8 cellular contexts compared by ENCODE assay signal in genomic region chr22:50581031-50581949, GRCh38. TPM values are rescaled to one million over a fixed set of nuclear protein-coding genes. Genes with fewer than 3 reads are reported as not detected.
DNase-seq lines count a peak whose midpoint lies in the region; ATAC-seq and TF ChIP-seq lines count a peak whose summit lies in the region.

No MANE protein-coding gene starts in this region.

- no peak for TF ChIP-seq CTCF in GM12865 (IDR thresholded peaks at IDR 0.05; ENCODE audit: insufficient read depth, low read depth, low read length, missing control alignments)
- TF ChIP-seq CTCF in fibroblast of the aortic adventitia (IDR thresholded peaks at IDR 0.05; ENCODE audit: insufficient read depth, low read length) = no peak
- TF ChIP-seq CTCF in retinal pigment epithelial cell (conservative IDR thresholded peaks at IDR 0.05; ENCODE audit: low read depth, low read length) = no peak

- H3K9me3 ChIP-seq in T-helper 17 cell (ENCODE audit: control insufficient read depth, low read length, poor library complexity, severe bottlenecking) = no peaks in the 10 kb centered on the region

- no peaks in the 10 kb centered on the region for H3K36me3 Mint-ChIP-seq in T-helper 17 cell (ENCODE audit: low read depth)

- H3K27ac Mint-ChIP-seq in T-helper 17 cell = peak overlapping the region; percentile 84

- no peak for ATAC-seq in T-helper 17 cell
- no peak for ATAC-seq in GM19452 (IDR thresholded peaks at IDR 0.05; ENCODE audit: unreplicated experiment)
- no peak for ATAC-seq in HG02610 (IDR thresholded peaks at IDR 0.05; ENCODE audit: unreplicated experiment)

- peaks cover 19% of the 10 kb centered on the region for H3K4me1 Mint-ChIP-seq in T-helper 17 cell

- H3K4me3 Mint-ChIP-seq in T-helper 17 cell = peak overlapping the region; percentile 95

- H3K4me3 ChIP-seq in GM12865 (ENCODE audit: low read depth, low read length) = peak overlapping the region; percentile 84
- H3K4me3 ChIP-seq in fibroblast of the aortic adventitia (ENCODE audit: low read depth, low read length) = peak overlapping the region; percentile 89
- peak overlapping the region; percentile 72 for H3K4me3 ChIP-seq in retinal pigment epithelial cell (ENCODE audit: low read length)

- DNase-seq in GM12865 (ENCODE audit: low read depth) (no peak), T-helper 17 cell (no peak), fibroblast of the aortic adventitia (ENCODE audit: low read depth) (no peak), retinal pigment epithelial cell (ENCODE audit: low read depth) (no peak), GM03348 (ENCODE audit: low spot score) (no peak), NCI-H524 treated with DMSO at 0.1 percent for 48 hours (lab: John Stamatoyannopoulos, UW) (no peak)

- no peaks in the 10 kb centered on the region for H3K27me3 Mint-ChIP-seq in T-helper 17 cell

RNA-seq across cellular contexts. Expression of gene CHKB, which starts 1.4 kb away (rescaled TPM):
- total RNA-seq in T-helper 17 cell (100 to 1,000 TPM; 133 to 181 TPM), fibroblast of the aortic adventitia (ENCODE audit: low replicate concordance) (20.2 and 27.5 TPM in 2 replicates)

RNA-seq across cellular contexts. Expression of gene CPT1B, which starts 3.1 kb away (rescaled TPM):
- total RNA-seq in T-helper 17 cell (10 to 100 TPM; 40.0 to 59.5 TPM), fibroblast of the aortic adventitia (ENCODE audit: low replicate concordance) (1.1 TPM in 1 of 2 replicates, not detected in the other)

RNA-seq across cellular contexts. Expression of gene SYCE3, which starts 18.6 kb away (rescaled TPM):
- total RNA-seq in T-helper 17 cell (not detected), fibroblast of the aortic adventitia (ENCODE audit: low replicate concordance) (not detected in 2 replicates)

RNA-seq across cellular contexts. Expression of gene MAPK8IP2, which starts 19.3 kb away (rescaled TPM):
- under 1 TPM; 0.08 to 0.17 TPM for total RNA-seq in T-helper 17 cell
- total RNA-seq in fibroblast of the aortic adventitia (ENCODE audit: low replicate concordance) = 0.27 and 1.1 TPM in 2 replicates

RNA-seq across cellular contexts. Expression of gene KLHDC7B, which starts 35.6 kb away (rescaled TPM):
- total RNA-seq in T-helper 17 cell = 1 to 10 TPM; 3.8 to 5.1 TPM
- total RNA-seq in fibroblast of the aortic adventitia (ENCODE audit: low replicate concordance) = 1.1 and 2.4 TPM in 2 replicates

Comparison
In these comparisons a context has a peak if more than half of its experiments do, and no peak if none do; other contexts are left out.
1. RNA of gene CPT1B, which starts 3.1 kb away (total RNA-seq): 40.0 to 59.5 TPM in T-helper 17 cell; 1.1 TPM in fibroblast of the aortic adventitia; every median in the first group is over 10 times any median in the second.
2. Peak in every context shown above with its lines, with median percentiles within 50 percentile points of each other: H3K4me3 ChIP-seq.